In the genomic region with DNA sequence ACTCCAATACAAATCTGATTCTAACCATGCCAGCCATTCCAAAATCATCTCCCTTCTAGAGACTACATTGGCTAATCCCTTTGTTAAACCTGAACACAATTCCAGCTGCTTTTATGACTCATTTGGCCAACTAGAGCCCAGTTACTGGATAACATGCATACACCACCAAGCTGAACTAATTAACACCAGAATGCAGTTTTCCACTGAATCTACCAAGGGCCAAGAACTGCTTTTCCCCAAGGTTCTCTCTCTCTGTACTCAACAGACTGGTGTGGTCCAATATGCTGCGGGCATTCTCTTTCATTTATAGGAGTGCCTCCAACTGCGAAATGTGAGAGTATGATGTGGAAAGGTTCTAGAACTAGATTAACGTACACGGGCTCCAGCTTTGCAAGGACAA, we compare ENCODE assay signal across 1 cellular context.
TF ChIP-seq lines count a peak whose summit lies in the region.

No MANE protein-coding gene starts in this region.

TF ChIP-seq in IMR-90, 13 proteins besides CTCF, POLR2A, EP300 and RAD21:
- TF ChIP-seq MAZ (IDR thresholded peaks at IDR 0.05; ENCODE audit: borderline replicate concordance, low read depth, low read length), result no peak
- no peak for TF ChIP-seq MXI1 (IDR thresholded peaks at IDR 0.05; ENCODE audit: borderline replicate concordance, low read depth, low read length)
- TF ChIP-seq, protein P1, sequence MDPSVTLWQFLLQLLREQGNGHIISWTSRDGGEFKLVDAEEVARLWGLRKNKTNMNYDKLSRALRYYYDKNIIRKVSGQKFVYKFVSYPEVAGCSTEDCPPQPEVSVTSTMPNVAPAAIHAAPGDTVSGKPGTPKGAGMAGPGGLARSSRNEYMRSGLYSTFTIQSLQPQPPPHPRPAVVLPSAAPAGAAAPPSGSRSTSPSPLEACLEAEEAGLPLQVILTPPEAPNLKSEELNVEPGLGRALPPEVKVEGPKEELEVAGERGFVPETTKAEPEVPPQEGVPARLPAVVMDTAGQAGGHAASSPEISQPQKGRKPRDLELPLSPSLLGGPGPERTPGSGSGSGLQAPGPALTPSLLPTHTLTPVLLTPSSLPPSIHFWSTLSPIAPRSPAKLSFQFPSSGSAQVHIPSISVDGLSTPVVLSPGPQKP (IDR thresholded peaks at IDR 0.05; ENCODE audit: borderline replicate concordance, low read depth, low read length), result no peak
- no peak for TF ChIP-seq MAFK (IDR thresholded peaks at IDR 0.05; ENCODE audit: low read depth, low read length)
- no peak for TF ChIP-seq BHLHE40 (IDR thresholded peaks at IDR 0.05; ENCODE audit: low read depth, low read length)
- TF ChIP-seq RFX5 (IDR thresholded peaks at IDR 0.05; ENCODE audit: low read depth, low read length), result no peak
- TF ChIP-seq FOS (IDR thresholded peaks at IDR 0.05; ENCODE audit: low read depth, low read length), result peak; percentile 32; the same call in 1 of the 2 replicates
- TF ChIP-seq, protein P2, sequence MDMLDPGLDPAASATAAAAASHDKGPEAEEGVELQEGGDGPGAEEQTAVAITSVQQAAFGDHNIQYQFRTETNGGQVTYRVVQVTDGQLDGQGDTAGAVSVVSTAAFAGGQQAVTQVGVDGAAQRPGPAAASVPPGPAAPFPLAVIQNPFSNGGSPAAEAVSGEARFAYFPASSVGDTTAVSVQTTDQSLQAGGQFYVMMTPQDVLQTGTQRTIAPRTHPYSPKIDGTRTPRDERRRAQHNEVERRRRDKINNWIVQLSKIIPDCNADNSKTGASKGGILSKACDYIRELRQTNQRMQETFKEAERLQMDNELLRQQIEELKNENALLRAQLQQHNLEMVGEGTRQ (IDR thresholded peaks at IDR 0.05; ENCODE audit: low read depth, low read length), result no peak
- TF ChIP-seq SMC3 (IDR thresholded peaks at IDR 0.05; ENCODE audit: low read depth, low read length), result no peak
- TF ChIP-seq CEBPB (IDR thresholded peaks at IDR 0.05; ENCODE audit: low read depth, low read length), result no peak
- TF ChIP-seq CHD1 (IDR thresholded peaks at IDR 0.05; ENCODE audit: low read depth, low read length), result peak; percentile 46; the same call in 1 of the 2 replicates
TF ChIP-seq in IMR-90: peak in this region for 2.
